ENCODE assay signal across 8 cellular contexts in the genomic region with DNA sequence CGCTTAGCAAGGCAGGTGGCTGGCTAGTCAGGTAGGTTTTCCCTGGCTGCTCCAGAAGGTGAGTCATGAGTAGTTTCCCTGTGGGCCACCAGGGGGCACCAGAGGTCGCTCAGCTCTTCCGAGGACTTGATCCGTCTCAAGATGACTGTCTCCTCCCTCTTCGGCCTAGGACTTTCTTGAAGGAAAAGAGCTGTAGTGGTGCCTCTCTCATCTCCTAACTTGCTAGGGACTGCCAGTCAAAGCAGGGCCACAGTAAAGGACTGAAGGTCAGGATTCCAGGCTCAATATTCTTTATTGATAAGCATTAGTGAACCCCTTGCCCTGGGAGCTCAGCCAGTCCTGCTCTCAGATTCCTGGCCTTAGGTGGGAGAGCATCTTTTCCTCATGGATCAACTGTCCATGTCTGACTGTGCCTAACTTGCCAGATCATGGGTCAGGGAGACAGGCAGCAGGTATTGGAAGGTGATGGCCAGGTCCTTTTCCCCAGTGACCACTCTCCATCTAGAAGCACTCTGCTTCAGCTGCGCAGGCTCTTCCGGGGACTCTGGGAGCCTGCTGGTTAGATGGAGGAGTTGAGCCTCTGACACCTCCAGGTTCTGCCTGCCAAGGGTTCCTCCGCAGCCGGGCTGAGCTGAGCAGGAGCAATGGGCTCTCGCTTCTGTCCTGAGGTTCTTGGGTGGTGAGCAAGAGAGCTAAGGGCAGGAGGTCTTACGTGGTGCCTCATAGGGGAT. TPM values are rescaled to one million over a fixed set of nuclear protein-coding genes. Genes with fewer than 3 reads are reported as not detected.
DNase-seq lines count a peak whose midpoint lies in the region; ATAC-seq and TF ChIP-seq lines count a peak whose summit lies in the region.

No MANE protein-coding gene starts in this region.

- POLR2A ChIA-PET in activated CD4-positive, alpha-beta memory T cell treated with anti-CD3 and anti-CD28 coated beads, Interleukin-2, amount 10 ng/mL, durations not matched to agents 7 days and 5 days (lab: Charles Lee), result interaction anchor here (1.0 to 8.0 kb wide), 13 partner anchors 13 to 111 kb away, joined by 3 to 122 read pairs (median 7); a partner anchor contains a TSS

- peak overlapping the region; percentile 46; the same call in 2 of the 3 replicates for H3K4me3 Mint-ChIP-seq in GM23338
- peak overlapping the region; percentile 65 for H3K4me3 Mint-ChIP-seq in activated CD4-positive, alpha-beta memory T cell treated with anti-CD3 and anti-CD28 coated beads, Interleukin-2, amount 10 ng/mL, durations not matched to agents 7 days and 5 days
- peak overlapping the region; percentile 59 for H3K4me3 Mint-ChIP-seq in mesothelial cell of epicardium

- no peaks in the 10 kb centered on the region for H3K27me3 ChIP-seq in GM23338 (ENCODE audit: insufficient read depth)

- 0 out of 2 replicates have a peak, but pooled peaks cover 14% of the 10 kb centered on the region for H3F3A ChIP-seq in GM23338 (replicated peaks; ENCODE audit: low read depth)

- H2AFZ ChIP-seq in GM23338, result no peak overlapping the region

- H3K4me1 Mint-ChIP-seq in GM23338 (peaks cover 26% of the 10 kb centered on the region), mesothelial cell of epicardium (peaks cover 30% of the 10 kb centered on the region)
- H3K4me1 Mint-ChIP-seq in activated CD4-positive, alpha-beta memory T cell treated with anti-CD3 and anti-CD28 coated beads, Interleukin-2, amount 10 ng/mL, durations not matched to agents 7 days and 5 days, result peaks cover 41% of the 10 kb centered on the region

- H3K4me3 ChIP-seq in GM23338, result no peak overlapping the region

- peak; percentile 29 for ATAC-seq in GM23338
- no peak for ATAC-seq in GM18520 (IDR thresholded peaks at IDR 0.05; ENCODE audit: unreplicated experiment)

- no peaks in the 10 kb centered on the region for H3K36me3 Mint-ChIP-seq in GM23338 (ENCODE audit: low read depth)
- H3K36me3 Mint-ChIP-seq in activated CD4-positive, alpha-beta memory T cell treated with anti-CD3 and anti-CD28 coated beads, Interleukin-2, amount 10 ng/mL, durations not matched to agents 7 days and 5 days (ENCODE audit: low read depth), result peaks cover 8% of the 10 kb centered on the region
- H3K36me3 Mint-ChIP-seq in mesothelial cell of epicardium, result no peaks in the 10 kb centered on the region

- H3K27ac Mint-ChIP-seq in GM23338 (no peak overlapping the region), mesothelial cell of epicardium (no peak overlapping the region)
- peak overlapping the region; percentile 68 for H3K27ac Mint-ChIP-seq in activated CD4-positive, alpha-beta memory T cell treated with anti-CD3 and anti-CD28 coated beads, Interleukin-2, amount 10 ng/mL, durations not matched to agents 7 days and 5 days

- H3K9me3 Mint-ChIP-seq in GM23338 (no peaks in the 10 kb centered on the region; the same call in 2 of the 3 replicates), mesothelial cell of epicardium (no peaks in the 10 kb centered on the region)
- no peaks in the 10 kb centered on the region for H3K9me3 Mint-ChIP-seq in activated CD4-positive, alpha-beta memory T cell treated with anti-CD3 and anti-CD28 coated beads, Interleukin-2, amount 10 ng/mL, durations not matched to agents 7 days and 5 days

- H3K36me3 ChIP-seq in GM23338 (ENCODE audit: insufficient read depth), result no peaks in the 10 kb centered on the region

- peaks cover 9% of the 10 kb centered on the region for H3K4me1 ChIP-seq in GM23338 (ENCODE audit: insufficient read depth)

- no peak overlapping the region for H3K27ac ChIP-seq in GM23338 (ENCODE audit: low read depth)

- no peaks in the 10 kb centered on the region; the same call in 1 of the 2 replicates for H4K20me1 ChIP-seq in GM23338 (replicated peaks; ENCODE audit: insufficient read depth)

- CTCF ChIA-PET in activated CD4-positive, alpha-beta memory T cell treated with anti-CD3 and anti-CD28 coated beads, Interleukin-2, amount 10 ng/mL, durations not matched to agents 7 days and 5 days (lab: Charles Lee), result interaction anchor here (0.6 to 18.6 kb wide), 32 partner anchors 8 to 1318 kb away, joined by 3 to 847 read pairs (median 5); a partner anchor contains a TSS

- no peak overlapping the region for H3K4me2 ChIP-seq in GM23338

- H3K79me2 ChIP-seq in GM23338 (replicated peaks; ENCODE audit: insufficient read depth), result no peaks in the 10 kb centered on the region

- H3K9me2 ChIP-seq in GM23338 (ENCODE audit: insufficient read depth), result no peaks in the 10 kb centered on the region

- TF ChIP-seq CTCF in GM23338 (conservative IDR thresholded peaks at IDR 0.05; ENCODE audit: low read depth in 2 of 2) (peak; percentile 85 to 91), mesothelial cell of epicardium (IDR thresholded peaks at IDR 0.05; ENCODE audit: unreplicated experiment) (peak; percentile 94)

- peaks cover 17% of the 10 kb centered on the region for H3K27me3 Mint-ChIP-seq in GM23338 (ENCODE audit: insufficient read depth, low read depth, poor library complexity)
- H3K27me3 Mint-ChIP-seq in activated CD4-positive, alpha-beta memory T cell treated with anti-CD3 and anti-CD28 coated beads, Interleukin-2, amount 10 ng/mL, durations not matched to agents 7 days and 5 days, result no peaks in the 10 kb centered on the region
- no peaks in the 10 kb centered on the region for H3K27me3 Mint-ChIP-seq in mesothelial cell of epicardium (ENCODE audit: low read depth)

- DNase-seq in AG08396 (ENCODE audit: low spot score) (peak; percentile 83), GM23338 (ENCODE audit: low spot score) (peak; percentile 90), NCI-H748 (lab: John Stamatoyannopoulos, UW; ENCODE audit: unreplicated experiment) (peak; percentile 54), mesothelial cell of epicardium (ENCODE audit: low spot score in 2 of 2, unreplicated experiment in 2 of 2) (peak in 1 of 2 experiments; percentile 69)
- peak; percentile 65 for DNase-seq in activated CD4-positive, alpha-beta memory T cell treated with anti-CD3 and anti-CD28 coated beads, Interleukin-2, amount 10 ng/mL, durations not matched to agents 7 days and 5 days
- DNase-seq in effector CD8-positive, alpha-beta T cell (lab: John Stamatoyannopoulos, UW), result peak; percentile 41
- peak; percentile 41 to 73 (median 50) for DNase-seq in stimulated activated naive CD4-positive, alpha-beta T cell (lab: John Stamatoyannopoulos, UW)

TF ChIP-seq in GM23338, 12 proteins besides CTCF, POLR2A, EP300 and RAD21:
- TF ChIP-seq STAT1 (IDR thresholded peaks at IDR 0.05; ENCODE audit: unreplicated experiment) (no peak), POLR2AphosphoS5 (IDR thresholded peaks at IDR 0.05; ENCODE audit: low read depth) (no peak), NANOG (IDR thresholded peaks at IDR 0.05; ENCODE audit: borderline replicate concordance) (no peak), EZH2phosphoT487 (IDR thresholded peaks at IDR 0.05; ENCODE audit: unreplicated experiment) (no peak), ZNF331 (CRISPR knock-in tag; IDR thresholded peaks at IDR 0.05; ENCODE audit: low read depth) (no peak), CREB1 (CRISPR knock-in tag; IDR thresholded peaks at IDR 0.05; ENCODE audit: low read depth) (no peak), ZNF114 (CRISPR knock-in tag; IDR thresholded peaks at IDR 0.05) (no peak), EZH2 (IDR thresholded peaks at IDR 0.05; ENCODE audit: low read depth, unreplicated experiment) (no peak)

RNA-seq across cellular contexts. Expression of a gene that starts 1.9 kb away (rescaled TPM):
- 15.9 and 23.0 TPM in 2 replicates for total RNA-seq in GM23338 (2014; rRNA removed; shearing (Covaris generic))
- 16.2 and 18.8 TPM in 2 replicates for polyA plus RNA-seq in GM23338 (2016; fragmentation: Nextera tagmentation; extraction: Ambion mirVana)
- 10 to 100 TPM; 74.0 to 74.1 TPM for total RNA-seq in activated CD4-positive, alpha-beta memory T cell treated with anti-CD3 and anti-CD28 coated beads, Interleukin-2, amount 10 ng/mL, durations not matched to agents 7 days and 5 days
- total RNA-seq in mesothelial cell of epicardium, result 32.0 to 37.9 TPM (median 32.2 TPM) in 3 replicates

RNA-seq across cellular contexts. Expression of a gene that starts 22.0 kb away (rescaled TPM):
- total RNA-seq in GM23338 (2014; rRNA removed; shearing (Covaris generic)), result 0.19 TPM in 1 of 2 replicates, not detected in the other
- polyA plus RNA-seq in GM23338 (2016; fragmentation: Nextera tagmentation; extraction: Ambion mirVana), result 0.17 and 0.32 TPM in 2 replicates
- total RNA-seq in activated CD4-positive, alpha-beta memory T cell treated with anti-CD3 and anti-CD28 coated beads, Interleukin-2, amount 10 ng/mL, durations not matched to agents 7 days and 5 days, result under 1 TPM; 0.65 to 0.71 TPM
- total RNA-seq in mesothelial cell of epicardium, result 5.9 to 6.3 TPM (median 6.1 TPM) in 3 replicates

RNA-seq across cellular contexts. Expression of a gene that starts 40.3 kb away (rescaled TPM):
- 13.9 and 16.5 TPM in 2 replicates for total RNA-seq in GM23338 (2014; rRNA removed; shearing (Covaris generic))
- polyA plus RNA-seq in GM23338 (2016; fragmentation: Nextera tagmentation; extraction: Ambion mirVana), result 17.0 and 18.9 TPM in 2 replicates
- total RNA-seq in activated CD4-positive, alpha-beta memory T cell treated with anti-CD3 and anti-CD28 coated beads, Interleukin-2, amount 10 ng/mL, durations not matched to agents 7 days and 5 days, result 10 to 100 TPM; 48.0 to 53.9 TPM
- 44.7 to 48.8 TPM (median 48.7 TPM) in 3 replicates for total RNA-seq in mesothelial cell of epicardium

RNA-seq across cellular contexts. Expression of a gene that starts 48.1 kb away (rescaled TPM):
- 40.0 and 45.8 TPM in 2 replicates for total RNA-seq in GM23338 (2014; rRNA removed; shearing (Covaris generic))
- 17.8 and 25.1 TPM in 2 replicates for polyA plus RNA-seq in GM23338 (2016; fragmentation: Nextera tagmentation; extraction: Ambion mirVana)
- total RNA-seq in activated CD4-positive, alpha-beta memory T cell treated with anti-CD3 and anti-CD28 coated beads, Interleukin-2, amount 10 ng/mL, durations not matched to agents 7 days and 5 days, result 10 to 100 TPM; 15.4 to 19.0 TPM
- total RNA-seq in mesothelial cell of epicardium, result 50.4 to 59.0 TPM (median 55.4 TPM) in 3 replicates

RNA-seq across cellular contexts. Expression of a gene that starts 50.2 kb away (rescaled TPM):
- total RNA-seq in GM23338 (2014; rRNA removed; shearing (Covaris generic)), result 227 and 237 TPM in 2 replicates
- 217 TPM in 2 replicates for polyA plus RNA-seq in GM23338 (2016; fragmentation: Nextera tagmentation; extraction: Ambion mirVana)
- total RNA-seq in activated CD4-positive, alpha-beta memory T cell treated with anti-CD3 and anti-CD28 coated beads, Interleukin-2, amount 10 ng/mL, durations not matched to agents 7 days and 5 days, result 100 to 1,000 TPM; 308 to 315 TPM
- total RNA-seq in mesothelial cell of epicardium, result 103 to 107 TPM (median 103 TPM) in 3 replicates
